ENCODE assay signal across 21 cellular contexts in genomic region chr4:185801471-185801870, GRCh38. TPM values are rescaled to one million over a fixed set of nuclear protein-coding genes. Genes with fewer than 3 reads are reported as not detected.
"Had no signal": no experiment of that assay in that cellular context is flagged by ENCODE, and none has a peak within 500 bp of the region (broad histone marks: within the 10 kb centered on the region; RNA-seq: fewer than 3 reads in every experiment).

No MANE protein-coding gene starts in this region.

- DNase-seq: dermis blood vessel endothelial cell; endodermal cell; foreskin keratinocyte; left colon; mammary epithelial cell; nucleus accumbens; pancreas; right lobe of liver; spleen; stimulated activated CD4-positive, alpha-beta T cell treated with anti-CD3 and anti-CD28 coated beads, Interleukin-15, amount 100 ng/mL, for 24 hours; stimulated activated CD4-positive, alpha-beta T cell treated with anti-CD3 and anti-CD28 coated beads, Interleukin-1b, Interleukin-23, amount 100 ng/mL, for 48 hours; stimulated activated CD4-positive, alpha-beta T cell treated with anti-CD3 and anti-CD28 coated beads, Interleukin-4, amount 100 ng/mL, for 24 hours; upper lobe of right lung had no signal

- H3K4me2 ChIP-seq: hepatocyte, neural progenitor cell had no signal

- H3K36me3 ChIP-seq: neural progenitor cell, pancreas, right lobe of liver, spleen, tibial nerve, upper lobe of right lung, vagina had no signal

- H3K4me1 ChIP-seq: foreskin keratinocyte, tibial nerve, upper lobe of right lung, vagina had no signal

- H3K27me3 ChIP-seq: foreskin keratinocyte, hepatocyte, neural progenitor cell, pancreas, right lobe of liver, spleen, tibial nerve, upper lobe of right lung, vagina had no signal

- H3K4me3 ChIP-seq: hepatocyte, neural progenitor cell, pancreas, right lobe of liver, spleen, tibial nerve, upper lobe of right lung, vagina had no signal

- ATAC-seq: foreskin keratinocyte; left colon; natural killer cell treated with Interleukin-12 subunit alpha and Interleukin-12 subunit beta and Interleukin-15 and Interleukin-18, amount 100 ng/mL, for 72 hours; pancreas; stimulated activated memory B cell treated with anti-CD40 and anti-IgM and Interleukin-4, amounts not matched to agents 10 μg/mL and 1 μg/mL and 100 μg/mL, for 72 hours; upper lobe of right lung had no signal

- H3K9me3 ChIP-seq: pancreas, right lobe of liver, spleen, tibial nerve, upper lobe of right lung, vagina had no signal

- H2AFZ ChIP-seq: hepatocyte, neural progenitor cell had no signal

- FAIRE-seq: colon, endothelial cell of umbilical vein, pancreas had no signal

- H3K9ac ChIP-seq: neural progenitor cell had no signal

- H3K27ac ChIP-seq: foreskin keratinocyte, hepatocyte, neural progenitor cell, pancreas, right lobe of liver, spleen, tibial nerve, upper lobe of right lung, vagina had no signal

RNA-seq across cellular contexts. Expression of gene SORBS2, which starts 10.5 kb away (rescaled TPM):
- total RNA-seq: natural killer cell treated with Interleukin-12 subunit alpha and Interleukin-12 subunit beta and Interleukin-15 and Interleukin-18, amount 100 ng/mL, for 72 hours had no signal
